In genomic region chr1:31707059-31707600, GRCh38 we compare ENCODE assay signal across 8 cellular contexts. TPM values are rescaled to one million over a fixed set of nuclear protein-coding genes. Genes with fewer than 3 reads are reported as not detected.
DNase-seq lines count a peak whose midpoint lies in the region; ATAC-seq, FAIRE-seq and TF ChIP-seq lines count a peak whose summit lies in the region.
"Not testable (repeated sequence)": the region's sequence is repeated elsewhere in the genome, so short reads cannot be mapped to it uniquely, and the experiment has no call there.
"Had no signal": no experiment of that assay in that cellular context is flagged by ENCODE, and none has a peak within 500 bp of the region (broad histone marks: within the 10 kb centered on the region; RNA-seq: fewer than 3 reads in every experiment).

No MANE protein-coding gene starts in this region.

- not testable (repeated sequence) for H3K79me2 ChIP-seq in GM23338 (replicated peaks; ENCODE audit: insufficient read depth); K562 (ENCODE audit: control insufficient read depth, insufficient read depth, low read length)
- H3K79me2 ChIP-seq in osteoblast (ENCODE audit: insufficient read depth, low read length), result peaks cover 17% of the 10 kb centered on the region

- H2BK5ac ChIP-seq in mesenchymal stem cell (ENCODE audit: low read depth, low read length, poor library complexity, severe bottlenecking), result not testable (repeated sequence)

- not testable (repeated sequence) for H3K4ac ChIP-seq in mesenchymal stem cell (ENCODE audit: low read depth in 1 of 2, low read length in 2 of 2)

- H3K27ac ChIP-seq in GM23338 (ENCODE audit: low read depth); K562 (ENCODE audit: extremely low read depth, low read depth, low read length); mesenchymal stem cell (ENCODE audit: low read length, poor library complexity, severe bottlenecking): not testable (repeated sequence)
- H3K27ac ChIP-seq in SK-N-MC, result peak overlapping the region; percentile 99; the same call in 1 of the 2 replicates
- peak overlapping the region; percentile 34 for H3K27ac ChIP-seq in osteoblast (ENCODE audit: low read depth, low read length)

- H4K91ac ChIP-seq in mesenchymal stem cell (ENCODE audit: low read length), result not testable (repeated sequence)

- intact Hi-C loops in K562 (cut with micrococcal nuclease), result not testable (repeated sequence)

- H3K27ac Mint-ChIP-seq in GM23338 (peak overlapping the region; percentile 38; the same call in 1 of the 2 replicates), IgD-negative memory B cell (peak overlapping the region in 2 of 3 donors; percentile 53 to 54)
- H3K27ac Mint-ChIP-seq in stimulated activated effector memory CD8-positive, alpha-beta T cell treated with anti-CD3 and anti-CD28 coated beads, Interleukin-12 subunit alpha, Interleukin-12 subunit beta, amount 100 ng/mL, for 72 hours, result peak overlapping the region; percentile 30

- not testable (repeated sequence) for ATAC-seq in GM23338; K562; stimulated activated effector memory CD8-positive, alpha-beta T cell treated with anti-CD3 and anti-CD28 coated beads, Interleukin-12 subunit alpha, Interleukin-12 subunit beta, amount 100 ng/mL, for 72 hours

- not testable (repeated sequence) for H3K18ac ChIP-seq in mesenchymal stem cell (ENCODE audit: low read depth in 1 of 2, low read length in 2 of 2)

- not testable (repeated sequence) for H3K4me3 Mint-ChIP-seq in GM23338; stimulated activated effector memory CD8-positive, alpha-beta T cell treated with anti-CD3 and anti-CD28 coated beads, Interleukin-12 subunit alpha, Interleukin-12 subunit beta, amount 100 ng/mL, for 72 hours
- peak overlapping the region in 2 of 4 donors; percentile 23 to 30 for H3K4me3 Mint-ChIP-seq in IgD-negative memory B cell

- H2BK15ac ChIP-seq in mesenchymal stem cell (ENCODE audit: low read depth, poor library complexity, severe bottlenecking), result not testable (repeated sequence)

- WGBS in K562 (ENCODE audit: insufficient coverage, low coverage, missing lambda C conversion rate), result 23% methylated on average over 4 of the region's 4 CpGs
- WGBS in mesenchymal stem cell, result 93% methylated on average over 4 of the region's 4 CpGs

- H3K36me3 ChIP-seq in GM23338 (ENCODE audit: insufficient read depth); SK-N-MC (ENCODE audit: insufficient read depth, low read length); K562 (ENCODE audit: control insufficient read depth, insufficient read depth, low read length); mesenchymal stem cell (ENCODE audit: control insufficient read depth in 1 of 2, insufficient read depth in 2 of 2, low read depth in 1 of 2, low read length in 2 of 2); osteoblast (ENCODE audit: insufficient read depth, low read length): not testable (repeated sequence)

- peak overlapping the region; percentile 46 for H2AK5ac ChIP-seq in mesenchymal stem cell (ENCODE audit: low read length, severe bottlenecking)

- H2AFZ ChIP-seq in GM23338; K562 (ENCODE audit: low read depth, low read length); mesenchymal stem cell (ENCODE audit: low read depth, low read length); osteoblast (ENCODE audit: low read length): not testable (repeated sequence)

- H3K27me3 ChIP-seq in GM23338 (ENCODE audit: insufficient read depth); mesenchymal stem cell (ENCODE audit: control insufficient read depth in 1 of 2, insufficient read depth in 1 of 2, low read length in 2 of 2); osteoblast (ENCODE audit: insufficient read depth, low read length): not testable (repeated sequence)
- H3K27me3 ChIP-seq in K562 (ENCODE audit: control insufficient read depth in 2 of 2, insufficient read depth in 2 of 2, low read length in 2 of 2), result peaks cover 14 to 39% of the 10 kb centered on the region in 2 experiments

- H3K9me2 ChIP-seq in GM23338 (ENCODE audit: insufficient read depth), result not testable (repeated sequence)

- H3K4me2 ChIP-seq in GM23338; K562 (ENCODE audit: insufficient read depth, low read length); mesenchymal stem cell (ENCODE audit: low read length, poor library complexity, severe bottlenecking): not testable (repeated sequence)
- H3K4me2 ChIP-seq in osteoblast (ENCODE audit: insufficient read depth, low read length), result peak overlapping the region; percentile 53

- H3K27me3 Mint-ChIP-seq in GM23338 (ENCODE audit: insufficient read depth, low read depth, poor library complexity), result peaks cover 26% of the 10 kb centered on the region
- peaks cover 36% of the 10 kb centered on the region for H3K27me3 Mint-ChIP-seq in IgD-negative memory B cell

- H3K4me1 Mint-ChIP-seq in GM23338 (peaks cover 41% of the 10 kb centered on the region), IgD-negative memory B cell (peaks cover 15 to 24% (median 20%) of the 10 kb centered on the region in 3 donors)
- H3K4me1 Mint-ChIP-seq in stimulated activated effector memory CD8-positive, alpha-beta T cell treated with anti-CD3 and anti-CD28 coated beads, Interleukin-12 subunit alpha, Interleukin-12 subunit beta, amount 100 ng/mL, for 72 hours, result peaks cover 50% of the 10 kb centered on the region

- TF ChIP-seq CTCF in GM23338 (conservative IDR thresholded peaks at IDR 0.05; ENCODE audit: low read depth in 2 of 2); K562 (IDR thresholded peaks at IDR 0.05 in 2 of 3, conservative IDR thresholded peaks at IDR 0.05 in 1 of 3; ENCODE audit: insufficient read depth in 2 of 3, low read depth in 1 of 3, low read length in 3 of 3); osteoblast (IDR thresholded peaks at IDR 0.05; ENCODE audit: extremely low read depth, low read depth, low read length): not testable (repeated sequence)

- H3K9me3 ChIP-seq in SK-N-MC (ENCODE audit: low read depth, low read length); K562 (replicated peaks; ENCODE audit: control insufficient read depth, insufficient read depth, low read depth, low read length); mesenchymal stem cell (ENCODE audit: control insufficient read depth, low read length); osteoblast (ENCODE audit: low read depth, low read length): not testable (repeated sequence)

- not testable (repeated sequence) for DNase-seq in GM23338 (ENCODE audit: low spot score); SK-N-MC (ENCODE audit: low read depth, low spot score); K562 (ENCODE audit: extremely low read depth in 1 of 4, low spot score in 3 of 4); mesenchymal stem cell; osteoblast (ENCODE audit: insufficient read length, low spot score, missing footprints); stimulated activated effector memory CD8-positive, alpha-beta T cell treated with anti-CD3 and anti-CD28 coated beads, Interleukin-12 subunit alpha, Interleukin-12 subunit beta, amount 100 ng/mL, for 72 hours (ENCODE audit: low spot score in 2 of 2)

- H4K20me1 ChIP-seq in GM23338 (replicated peaks; ENCODE audit: insufficient read depth); K562 (replicated peaks; ENCODE audit: control insufficient read depth, insufficient read depth, low read length); osteoblast (ENCODE audit: insufficient read depth, low read length): not testable (repeated sequence)

- not testable (repeated sequence) for H3K36me3 Mint-ChIP-seq in GM23338 (ENCODE audit: low read depth); IgD-negative memory B cell
- H3K36me3 Mint-ChIP-seq in stimulated activated effector memory CD8-positive, alpha-beta T cell treated with anti-CD3 and anti-CD28 coated beads, Interleukin-12 subunit alpha, Interleukin-12 subunit beta, amount 100 ng/mL, for 72 hours, result peaks cover 11% of the 10 kb centered on the region

- in situ Hi-C loops in K562 (cut with MboI), result not testable (repeated sequence)

- not testable (repeated sequence) for H3K9me3 Mint-ChIP-seq in GM23338; IgD-negative memory B cell; stimulated activated effector memory CD8-positive, alpha-beta T cell treated with anti-CD3 and anti-CD28 coated beads, Interleukin-12 subunit alpha, Interleukin-12 subunit beta, amount 100 ng/mL, for 72 hours

- not testable (repeated sequence) for FAIRE-seq in K562 (lab: Jason Lieb, UNC)

- not testable (repeated sequence) for H3K4me3 ChIP-seq in GM23338; SK-N-MC; K562; mesenchymal stem cell (ENCODE audit: insufficient read depth in 1 of 2, low read depth in 1 of 2, low read length in 2 of 2); osteoblast (ENCODE audit: insufficient read depth, low read length)

- peaks cover 12% of the 10 kb centered on the region; the same call in 1 of the 2 replicates for H3F3A ChIP-seq in GM23338 (replicated peaks; ENCODE audit: low read depth)

- not testable (repeated sequence) for BruUV-seq in K562 (replicated peaks; lab: Mats Ljungman, UMichigan)

- not testable (repeated sequence) for H3K9me1 ChIP-seq in K562 (ENCODE audit: control insufficient read depth, insufficient read depth, low read length)

- POLR2A ChIA-PET in K562 (lab: Yijun Ruan, JAX), result not testable (repeated sequence)

- H2BK120ac ChIP-seq in mesenchymal stem cell (ENCODE audit: low read depth, low read length), result not testable (repeated sequence)

- CTCF ChIA-PET in K562 (lab: Yijun Ruan, JAX; ENCODE audit: low intra/inter-chr PET ratio), result not testable (repeated sequence)

- H4K8ac ChIP-seq in mesenchymal stem cell (ENCODE audit: low read length), result not testable (repeated sequence)

- not testable (repeated sequence) for H3K9ac ChIP-seq in SK-N-MC (ENCODE audit: insufficient read length); K562 (ENCODE audit: insufficient read depth in 1 of 2, low read depth in 2 of 2, low read length in 2 of 2); mesenchymal stem cell (ENCODE audit: low read length)

- H3K4me1 ChIP-seq in GM23338 (ENCODE audit: insufficient read depth) (peaks cover 23% of the 10 kb centered on the region), K562 (replicated peaks in 1 of 2; ENCODE audit: control insufficient read depth in 2 of 2, insufficient read depth in 2 of 2, low read length in 2 of 2) (peaks cover 10 to 17% of the 10 kb centered on the region in 2 experiments; a peak in 4 of 5 replicates), mesenchymal stem cell (ENCODE audit: control insufficient read depth, insufficient read depth, low read depth, low read length) (peaks cover 59% of the 10 kb centered on the region), osteoblast (ENCODE audit: insufficient read depth, low read length) (peaks cover 68% of the 10 kb centered on the region)

- not testable (repeated sequence) for TF ChIP-seq POLR2A in K562 (conservative IDR thresholded peaks at IDR 0.05)

- TF ChIP-seq EP300 in K562 (IDR thresholded peaks at IDR 0.05; ENCODE audit: low read length), result not testable (repeated sequence)

- not testable (repeated sequence) for TF ChIP-seq RAD21 in K562 (CRISPR knock-in tag; conservative IDR thresholded peaks at IDR 0.05 in 1 of 2, IDR thresholded peaks at IDR 0.05 in 1 of 2)

- not testable (repeated sequence) for H3K79me1 ChIP-seq in mesenchymal stem cell (replicated peaks; ENCODE audit: low read length, poor library complexity, severe bottlenecking)

- not testable (repeated sequence) for H3K23ac ChIP-seq in mesenchymal stem cell (ENCODE audit: low read length in 2 of 2)

- not testable (repeated sequence) for H3K14ac ChIP-seq in mesenchymal stem cell (ENCODE audit: low read length in 2 of 2)

- H2BK12ac ChIP-seq in mesenchymal stem cell (ENCODE audit: low read length in 2 of 2), result peak overlapping the region in 1 of 2 experiments; percentile 38

RNA-seq across cellular contexts. Expression of gene COL16A1, which starts 3.3 kb away (rescaled TPM):
- total RNA-seq in GM23338 (2014; rRNA removed; shearing (Covaris generic)), result 13.2 and 15.7 TPM in 2 replicates
- polyA plus RNA-seq in GM23338 (2016; fragmentation: Nextera tagmentation; extraction: Ambion mirVana) (3.4 and 4.2 TPM in 2 replicates), IgD-negative memory B cell (not detected), K562 (2011; rRNA removed) (0.11 TPM in 1 of 2 replicates, not detected in the other), K562 (2014; fragmentation: Illumina TruSeq; extraction: Trizol) (not detected in 2 replicates), K562 (2014; fragmentation: Nextera tagmentation; extraction: Ambion mirVana) (not detected), K562 (2014; rRNA removed) (0.11 TPM in 1 of 2 replicates, not detected in the other)
- 0.44 TPM in 1 of 2 replicates, not detected in the other for total RNA-seq in K562 (2011; cell fraction: chromatin; rRNA removed; ENCODE audit: low replicate concordance)
- 0.13 and 0.17 TPM in 2 replicates for total RNA-seq in K562 (2011; cell fraction: nucleolus; rRNA removed)
- not detected in 2 replicates for total RNA-seq in K562 (2011; cell fraction: nucleoplasm; rRNA removed)
- total RNA-seq in K562 (2014; rRNA removed) (0.04 TPM in 1 of 2 replicates, not detected in the other), K562 (2014; rRNA removed; fragmentation: Illumina TruSeq; extraction: Trizol) (not detected in 2 replicates), K562 (2015; rRNA removed; fragmentation: Illumina TruSeq; extraction: Trizol) (0.08 TPM in 1 of 2 replicates, not detected in the other), K562 (2021) (0.54 and 0.60 TPM in 2 replicates), osteoblast (158 and 197 TPM in 2 replicates)
- polyA plus RNA-seq in K562 (2011; cell fraction: cytosol; rRNA removed), result not detected in 2 replicates
- polyA plus RNA-seq in K562 (2011; cell fraction: nucleus; rRNA removed), result 0.31 and 0.36 TPM in 2 replicates
- polyA plus RNA-seq in K562 (2012), result 0.37 TPM in 1 of 2 replicates, not detected in the other
- not detected in 2 replicates for polyA minus RNA-seq in K562 (2011; rRNA and poly(A)+ RNA removed)
- not detected in 2 replicates for polyA minus RNA-seq in K562 (2011; cell fraction: cytosol; rRNA and poly(A)+ RNA removed)
- polyA minus RNA-seq in K562 (2011; cell fraction: nucleus; rRNA and poly(A)+ RNA removed), result not detected in 2 replicates
- 20.9 TPM for polyA plus RNA-seq in mesenchymal stem cell (2013, experiment 1 of 2)
- polyA plus RNA-seq in mesenchymal stem cell (2013, experiment 2 of 2), result 18.3 TPM
- polyA plus RNA-seq: CD14-positive monocyte had no signal

RNA-seq across cellular contexts. Expression of gene ADGRB2, which starts 57.0 kb away (rescaled TPM):
- 20.9 and 27.8 TPM in 2 replicates for total RNA-seq in GM23338 (2014; rRNA removed; shearing (Covaris generic))
- 7.9 and 8.0 TPM in 2 replicates for polyA plus RNA-seq in GM23338 (2016; fragmentation: Nextera tagmentation; extraction: Ambion mirVana)
- polyA plus RNA-seq in IgD-negative memory B cell, result 0.97 TPM
- total RNA-seq in K562 (2011; cell fraction: chromatin; rRNA removed; ENCODE audit: low replicate concordance), result 0.42 and 2.8 TPM in 2 replicates
- total RNA-seq in K562 (2011; cell fraction: nucleolus; rRNA removed), result 1.2 and 2.5 TPM in 2 replicates
- total RNA-seq in K562 (2011; cell fraction: nucleoplasm; rRNA removed), result 0.31 and 0.44 TPM in 2 replicates
- 0.23 and 0.33 TPM in 2 replicates for total RNA-seq in K562 (2014; rRNA removed)
- total RNA-seq in K562 (2014; rRNA removed; fragmentation: Illumina TruSeq; extraction: Trizol), result 0.04 TPM in 1 of 2 replicates, not detected in the other
- total RNA-seq in K562 (2015; rRNA removed; fragmentation: Illumina TruSeq; extraction: Trizol), result 0.22 and 0.23 TPM in 2 replicates
- 0.22 and 0.34 TPM in 2 replicates for total RNA-seq in K562 (2021)
- 0.14 and 0.38 TPM in 2 replicates for polyA plus RNA-seq in K562 (2011; rRNA removed)
- polyA plus RNA-seq in K562 (2011; cell fraction: cytosol; rRNA removed), result 0.27 and 0.35 TPM in 2 replicates
- polyA plus RNA-seq in K562 (2011; cell fraction: nucleus; rRNA removed), result 2.0 and 3.4 TPM in 2 replicates
- 0.17 and 0.54 TPM in 2 replicates for polyA plus RNA-seq in K562 (2012)
- polyA plus RNA-seq in K562 (2014; fragmentation: Illumina TruSeq; extraction: Trizol), result 0.07 and 0.11 TPM in 2 replicates
- polyA plus RNA-seq in K562 (2014; fragmentation: Nextera tagmentation; extraction: Ambion mirVana), result not detected
- polyA plus RNA-seq in K562 (2014; rRNA removed), result 0.18 and 0.20 TPM in 2 replicates
- polyA minus RNA-seq in K562 (2011; rRNA and poly(A)+ RNA removed), result 0.09 and 0.53 TPM in 2 replicates
- 1.2 TPM in 1 of 2 replicates, not detected in the other for polyA minus RNA-seq in K562 (2011; cell fraction: cytosol; rRNA and poly(A)+ RNA removed)
- polyA minus RNA-seq in K562 (2011; cell fraction: nucleus; rRNA and poly(A)+ RNA removed), result 0.67 and 1.7 TPM in 2 replicates
- 6.1 TPM for polyA plus RNA-seq in mesenchymal stem cell (2013, experiment 1 of 2)
- 5.3 TPM for polyA plus RNA-seq in mesenchymal stem cell (2013, experiment 2 of 2)
- 5.8 and 7.4 TPM in 2 replicates for total RNA-seq in osteoblast
- polyA plus RNA-seq: CD14-positive monocyte had no signal
